1 cellular context compared by ENCODE assay signal in genomic region chr20:20017852-20018245, GRCh38.
TF ChIP-seq lines count a peak whose summit lies in the region.

No MANE protein-coding gene starts in this region.

TF ChIP-seq in K562, 482 proteins besides CTCF, POLR2A, EP300 and RAD21:
- TF ChIP-seq THAP12 (CRISPR knock-in tag; IDR thresholded peaks at IDR 0.05) (no peak), ZFX (CRISPR knock-in tag; IDR thresholded peaks at IDR 0.05) (peak; percentile 5; the same call in 1 of the 2 replicates)
